8 cellular contexts compared by ENCODE assay signal in genomic region chr5:134738133-134738962, GRCh38. TPM values are rescaled to one million over a fixed set of nuclear protein-coding genes. Genes with fewer than 3 reads are reported as not detected.
DNase-seq lines count a peak whose midpoint lies in the region; ATAC-seq and TF ChIP-seq lines count a peak whose summit lies in the region.

CAMLG (plus strand) TSS chr5:134738548; CDS start chr5:134738621, 73 bp downstream.

- peak within 1 kb of the TSS; percentile 86 for H3K27ac ChIP-seq in parathyroid adenoma
- peak within 1 kb of the TSS; percentile 84 to 97 (median 92) for H3K27ac ChIP-seq in tibial nerve

- H3K9me3 ChIP-seq in parathyroid adenoma (ENCODE audit: control insufficient read depth, low read length) (no peaks in the 10 kb centered on the region), tibial nerve (no peaks in the 10 kb centered on the region)

- peak; percentile 83 to 89 for TF ChIP-seq POLR2A in tibial nerve (IDR thresholded peaks at IDR 0.05)

- peak within 1 kb of the TSS; percentile 94 for H3K4me3 Mint-ChIP-seq in activated naive CD8-positive, alpha-beta T cell treated with anti-CD3 and anti-CD28 coated beads, Interleukin-2, amount 50 U/mL, for 24 hours

- peaks cover 3% of the 10 kb centered on the region for H3K36me3 Mint-ChIP-seq in activated naive CD8-positive, alpha-beta T cell treated with anti-CD3 and anti-CD28 coated beads, Interleukin-2, amount 50 U/mL, for 24 hours (ENCODE audit: low read depth)

- H3K4me1 Mint-ChIP-seq in activated naive CD8-positive, alpha-beta T cell treated with anti-CD3 and anti-CD28 coated beads, Interleukin-2, amount 50 U/mL, for 24 hours: peaks cover 27% of the 10 kb centered on the region

- intact Hi-C loops in Right ventricle myocardium superior (cut with DNase I): no loop called here

- 0% methylated on average over 36 to 54 of the region's 66 CpGs for WGBS in tibial nerve, 2 donors

- peak within 1 kb of the TSS; percentile 96 for H3K4me2 ChIP-seq in parathyroid adenoma (ENCODE audit: low read length)

- DNase-seq in NCI-H1417 (lab: John Stamatoyannopoulos, UW): peak; percentile 92 to 96 (median 96)
- DNase-seq in SW 1271 (lab: John Stamatoyannopoulos, UW): peak; percentile 96 to 97
- peak; percentile 96 for DNase-seq in activated naive CD8-positive, alpha-beta T cell treated with anti-CD3 and anti-CD28 coated beads, Interleukin-2, amount 50 U/mL, for 24 hours
- DNase-seq in Right ventricle myocardium superior: peak; percentile 99
- peak; percentile 95 to 96 for DNase-seq in tibial nerve (ENCODE audit: low spot score in 2 of 2)

- peak; percentile 54 to 97 for TF ChIP-seq EP300 in tibial nerve (IDR thresholded peaks at IDR 0.05)

- H3K4me3 ChIP-seq in parathyroid adenoma (ENCODE audit: low read depth, low read length): peak within 1 kb of the TSS; percentile 88
- H3K4me3 ChIP-seq in tibial nerve: peak within 1 kb of the TSS; percentile 77 to 88 (median 80)

- H3K4me1 ChIP-seq in parathyroid adenoma: peaks cover 7% of the 10 kb centered on the region
- peaks cover 0 to 27% (median 5%) of the 10 kb centered on the region in 4 donors for H3K4me1 ChIP-seq in tibial nerve

- peak; percentile 97 for ATAC-seq in HG02759 (IDR thresholded peaks at IDR 0.05; ENCODE audit: unreplicated experiment)
- ATAC-seq in activated naive CD8-positive, alpha-beta T cell treated with anti-CD3 and anti-CD28 coated beads, Interleukin-2, amount 50 U/mL, for 24 hours: peak; percentile 98
- ATAC-seq in Right ventricle myocardium superior (ENCODE audit: poor library complexity): peak; percentile 99

- H3K27me3 Mint-ChIP-seq in activated naive CD8-positive, alpha-beta T cell treated with anti-CD3 and anti-CD28 coated beads, Interleukin-2, amount 50 U/mL, for 24 hours: no peaks in the 10 kb centered on the region

- H3K36me3 ChIP-seq in parathyroid adenoma (ENCODE audit: control insufficient read depth, insufficient read depth, low read length) (no peaks in the 10 kb centered on the region), tibial nerve (peaks cover 0 to 3% (median 0%) of the 10 kb centered on the region in 3 donors)

- peaks cover 9% of the 10 kb centered on the region for H3K79me2 ChIP-seq in parathyroid adenoma

- H3K9ac ChIP-seq in parathyroid adenoma: peak within 1 kb of the TSS; percentile 67

- H3K9me3 Mint-ChIP-seq in activated naive CD8-positive, alpha-beta T cell treated with anti-CD3 and anti-CD28 coated beads, Interleukin-2, amount 50 U/mL, for 24 hours: no peaks in the 10 kb centered on the region

- peak within 1 kb of the TSS; percentile 93 for H3K27ac Mint-ChIP-seq in activated naive CD8-positive, alpha-beta T cell treated with anti-CD3 and anti-CD28 coated beads, Interleukin-2, amount 50 U/mL, for 24 hours

- peak within 1 kb of the TSS; percentile 93 for H2AFZ ChIP-seq in parathyroid adenoma

- H3K27me3 ChIP-seq in parathyroid adenoma (ENCODE audit: control insufficient read depth, insufficient read depth, low read length) (no peaks in the 10 kb centered on the region), tibial nerve (no peaks in the 10 kb centered on the region)

- TF ChIP-seq CTCF in GM12873 (IDR thresholded peaks at IDR 0.05; ENCODE audit: insufficient read depth, low read depth, low read length, missing control alignments) (peak; percentile 75), parathyroid adenoma (IDR thresholded peaks at IDR 0.05) (peak; percentile 66), tibial nerve (IDR thresholded peaks at IDR 0.05) (peak; percentile 55 to 75 (median 66))

RNA-seq across cellular contexts. Expression of gene CAMLG, which starts in this region (rescaled TPM):
- total RNA-seq in Right ventricle myocardium superior (17.1 TPM), tibial nerve (10 to 100 TPM; 26.4 to 35.4 (median 33.0) TPM)

Comparison
In these comparisons a context has a peak if more than half of its experiments do, and no peak if none do; other contexts are left out.
1. Peak in every context shown above with its lines: DNase-seq, ATAC-seq, H3K4me3 ChIP-seq and H3K27ac ChIP-seq.